ENCODE assay signal across 10 cellular contexts in genomic region chr11:102476069-102476468, GRCh38. TPM values are rescaled to one million over a fixed set of nuclear protein-coding genes. Genes with fewer than 3 reads are reported as not detected.
DNase-seq lines count a peak whose midpoint lies in the region; ATAC-seq and TF ChIP-seq lines count a peak whose summit lies in the region.
"Had no signal": no experiment of that assay in that cellular context is flagged by ENCODE, and none has a peak within 500 bp of the region (broad histone marks: within the 10 kb centered on the region; RNA-seq: fewer than 3 reads in every experiment).

No MANE protein-coding gene starts in this region.

- no peaks in the 10 kb centered on the region for H3K36me3 ChIP-seq in CD8-positive, alpha-beta T cell (ENCODE audit: insufficient read depth, low read length)
- no peaks in the 10 kb centered on the region for H3K36me3 ChIP-seq in HEK293 (ENCODE audit: control insufficient read depth in 2 of 2, insufficient read depth in 1 of 2, low read length in 2 of 2)
- H3K36me3 ChIP-seq in mesenchymal stem cell (ENCODE audit: control insufficient read depth in 1 of 2, insufficient read depth in 2 of 2, low read depth in 1 of 2, low read length in 2 of 2): no peaks in the 10 kb centered on the region

- H3K79me1 ChIP-seq in mesenchymal stem cell (replicated peaks; ENCODE audit: low read length, poor library complexity, severe bottlenecking): no peaks in the 10 kb centered on the region

- H3K14ac ChIP-seq in mesenchymal stem cell (ENCODE audit: low read length in 2 of 2): no peak overlapping the region

- no peak overlapping the region for H2BK5ac ChIP-seq in mesenchymal stem cell (ENCODE audit: low read depth, low read length, poor library complexity, severe bottlenecking)

- no peak for DNase-seq in CD8-positive, alpha-beta T cell
- no peak for DNase-seq in activated naive CD8-positive, alpha-beta T cell treated with anti-CD3 and anti-CD28 coated beads, Interleukin-2, amount 10 ng/mL, durations not matched to agents 7 days and 5 days
- DNase-seq in mesenchymal stem cell (peak; percentile 53), DMS153 (lab: John Stamatoyannopoulos, UW) (no peak), NCI-H1105 (lab: John Stamatoyannopoulos, UW) (no peak)
- DNase-seq: activated CD8-positive, alpha-beta memory T cell treated with anti-CD3 and anti-CD28 coated beads for 24 hours had no signal

- no peak overlapping the region for H2BK12ac ChIP-seq in mesenchymal stem cell (ENCODE audit: low read length in 2 of 2)

- H3K9me3 Mint-ChIP-seq in CD8-positive, alpha-beta T cell: no peaks in the 10 kb centered on the region
- H3K9me3 Mint-ChIP-seq in activated naive CD8-positive, alpha-beta T cell treated with anti-CD3 and anti-CD28 coated beads, Interleukin-2, amount 10 ng/mL, durations not matched to agents 7 days and 5 days: peaks cover 2% of the 10 kb centered on the region

- no peak overlapping the region for H4K91ac ChIP-seq in mesenchymal stem cell (ENCODE audit: low read length)

- no peaks in the 10 kb centered on the region for H3K27me3 ChIP-seq in CD8-positive, alpha-beta T cell (ENCODE audit: insufficient read depth, low read length)
- H3K27me3 ChIP-seq in mesenchymal stem cell (ENCODE audit: control insufficient read depth in 1 of 2, insufficient read depth in 1 of 2, low read length in 2 of 2): no peaks in the 10 kb centered on the region

- H3K27ac ChIP-seq in CD8-positive, alpha-beta T cell (ENCODE audit: low read depth, low read length): no peak overlapping the region
- H3K27ac ChIP-seq in HEK293 (ENCODE audit: extremely low read depth, low read depth, low read length): no peak overlapping the region
- H3K27ac ChIP-seq in mesenchymal stem cell (ENCODE audit: low read length, poor library complexity, severe bottlenecking): no peak overlapping the region
- H3K27ac ChIP-seq: RWPE1 had no signal

- H3K18ac ChIP-seq in mesenchymal stem cell (ENCODE audit: low read depth in 1 of 2, low read length in 2 of 2): no peak overlapping the region

- no peak overlapping the region for H3K4me3 ChIP-seq in CD8-positive, alpha-beta T cell (ENCODE audit: low read depth, low read length)
- no peak overlapping the region for H3K4me3 ChIP-seq in HEK293 (ENCODE audit: low read depth, low read length)
- H3K4me3 ChIP-seq in mesenchymal stem cell (ENCODE audit: insufficient read depth in 1 of 2, low read depth in 1 of 2, low read length in 2 of 2): no peak overlapping the region

- H3K4ac ChIP-seq in mesenchymal stem cell (ENCODE audit: low read depth in 1 of 2, low read length in 2 of 2): no peak overlapping the region

- no peak for ATAC-seq in CD8-positive, alpha-beta T cell
- ATAC-seq in activated naive CD8-positive, alpha-beta T cell treated with anti-CD3 and anti-CD28 coated beads, Interleukin-2, amount 10 ng/mL, durations not matched to agents 7 days and 5 days (ENCODE audit: low read depth): no peak
- ATAC-seq in HG03378 (IDR thresholded peaks at IDR 0.05; ENCODE audit: unreplicated experiment): no peak

- H3K4me3 Mint-ChIP-seq in CD8-positive, alpha-beta T cell: no peak overlapping the region
- peak overlapping the region; percentile 65 for H3K4me3 Mint-ChIP-seq in activated naive CD8-positive, alpha-beta T cell treated with anti-CD3 and anti-CD28 coated beads, Interleukin-2, amount 10 ng/mL, durations not matched to agents 7 days and 5 days

- no peaks in the 10 kb centered on the region for H3K36me3 Mint-ChIP-seq in CD8-positive, alpha-beta T cell
- H3K36me3 Mint-ChIP-seq in activated naive CD8-positive, alpha-beta T cell treated with anti-CD3 and anti-CD28 coated beads, Interleukin-2, amount 10 ng/mL, durations not matched to agents 7 days and 5 days: peaks cover 10% of the 10 kb centered on the region

- no peaks in the 10 kb centered on the region for H3K27me3 Mint-ChIP-seq in CD8-positive, alpha-beta T cell (ENCODE audit: low read depth)
- no peaks in the 10 kb centered on the region for H3K27me3 Mint-ChIP-seq in activated naive CD8-positive, alpha-beta T cell treated with anti-CD3 and anti-CD28 coated beads, Interleukin-2, amount 10 ng/mL, durations not matched to agents 7 days and 5 days

- H2AK5ac ChIP-seq in mesenchymal stem cell (ENCODE audit: low read length, severe bottlenecking): no peak overlapping the region

- no peak overlapping the region for H2BK15ac ChIP-seq in mesenchymal stem cell (ENCODE audit: low read depth, poor library complexity, severe bottlenecking)

- no peak overlapping the region for H2AFZ ChIP-seq in mesenchymal stem cell (ENCODE audit: low read depth, low read length)

- H3K4me1 Mint-ChIP-seq in CD8-positive, alpha-beta T cell (ENCODE audit: low read depth): peaks cover 65% of the 10 kb centered on the region
- peaks cover 58% of the 10 kb centered on the region for H3K4me1 Mint-ChIP-seq in activated naive CD8-positive, alpha-beta T cell treated with anti-CD3 and anti-CD28 coated beads, Interleukin-2, amount 10 ng/mL, durations not matched to agents 7 days and 5 days

- intact Hi-C loops in CD8-positive, alpha-beta T cell (cut with DNase I, micrococcal nuclease): no loop called here

- POLR2A ChIA-PET in CD8-positive, alpha-beta T cell (lab: Charles Lee): interaction anchor here (0.9 to 1.9 kb wide), 5 partner anchors 9 to 69 kb away, joined by 3 to 7 read pairs (median 3); no protein-coding TSS in a partner anchor
- POLR2A ChIA-PET in HEK293 (lab: Yijun Ruan, JAX): interaction anchor here (1.0 kb wide), 1 partner anchor 12 kb away, joined by 5 read pairs; no protein-coding TSS in a partner anchor
- POLR2A ChIA-PET in activated naive CD8-positive, alpha-beta T cell treated with anti-CD3 and anti-CD28 coated beads, Interleukin-2, amount 10 ng/mL, durations not matched to agents 7 days and 5 days (lab: Charles Lee): interaction anchor here (0.9 to 2.4 kb wide), 6 partner anchors 9 to 27 kb away, joined by 3 to 12 read pairs (median 4); no protein-coding TSS in a partner anchor

- CTCF ChIA-PET in CD8-positive, alpha-beta T cell (lab: Charles Lee): interaction anchor here (0.6 to 2.8 kb wide), 10 partner anchors 9 to 188 kb away, joined by 3 to 13 read pairs (median 4); no protein-coding TSS in a partner anchor
- CTCF ChIA-PET in HEK293 (lab: Yijun Ruan, JAX): interaction anchor here (0.8 to 2.8 kb wide), 4 partner anchors 9 to 187 kb away, joined by 4 to 11 read pairs (median 5); no protein-coding TSS in a partner anchor

- no peak overlapping the region for H4K8ac ChIP-seq in mesenchymal stem cell (ENCODE audit: low read length)

- no peak for TF ChIP-seq CTCF in CD8-positive, alpha-beta T cell (IDR thresholded peaks at IDR 0.05)
- no peak for TF ChIP-seq CTCF in HEK293 (tag by site-specific recombination; IDR thresholded peaks at IDR 0.05)

- no peak overlapping the region for H3K9ac ChIP-seq in mesenchymal stem cell (ENCODE audit: low read length)

- no peak overlapping the region for H3K23ac ChIP-seq in mesenchymal stem cell (ENCODE audit: low read length in 2 of 2)

- WGBS in mesenchymal stem cell: no CpG with 5 or more reads among the region's 1 CpG

- H3K27ac Mint-ChIP-seq in CD8-positive, alpha-beta T cell: peak overlapping the region; percentile 92
- H3K27ac Mint-ChIP-seq in activated naive CD8-positive, alpha-beta T cell treated with anti-CD3 and anti-CD28 coated beads, Interleukin-2, amount 10 ng/mL, durations not matched to agents 7 days and 5 days: peak overlapping the region; percentile 93

- H3K4me2 ChIP-seq in mesenchymal stem cell (ENCODE audit: low read length, poor library complexity, severe bottlenecking): no peak overlapping the region

- H3K4me1 ChIP-seq in CD8-positive, alpha-beta T cell (ENCODE audit: insufficient read depth, low read length): peaks cover 41% of the 10 kb centered on the region
- H3K4me1 ChIP-seq in HEK293 (ENCODE audit: control insufficient read depth, insufficient read depth, low read length) (no peaks in the 10 kb centered on the region), mesenchymal stem cell (ENCODE audit: control insufficient read depth, insufficient read depth, low read depth, low read length) (no peaks in the 10 kb centered on the region)

- no peaks in the 10 kb centered on the region for H3K9me3 ChIP-seq in CD8-positive, alpha-beta T cell (ENCODE audit: low read length)
- H3K9me3 ChIP-seq in HEK293 (ENCODE audit: control insufficient read depth, insufficient read depth, low read depth, low read length): no peaks in the 10 kb centered on the region
- no peaks in the 10 kb centered on the region for H3K9me3 ChIP-seq in mesenchymal stem cell (ENCODE audit: control insufficient read depth, low read length)

- H2BK120ac ChIP-seq in mesenchymal stem cell (ENCODE audit: low read depth, low read length): no peak overlapping the region

TF ChIP-seq in HEK293, 187 proteins besides CTCF, POLR2A, EP300 and RAD21:
- TF ChIP-seq SCRT1 (tag by site-specific recombination; IDR thresholded peaks at IDR 0.05; ENCODE audit: borderline replicate concordance) (no peak), ZNF112 (tag by site-specific recombination; IDR thresholded peaks at IDR 0.05) (peak; percentile 20; the same call in 1 of the 2 replicates), ZNF626 (tag by site-specific recombination; IDR thresholded peaks at IDR 0.05) (no peak)

RNA-seq across cellular contexts. Expression of gene TMEM123, which starts 23.5 kb away (rescaled TPM):
- total RNA-seq in CD8-positive, alpha-beta T cell: 100 to 1,000 TPM; 320 to 330 TPM
- total RNA-seq in activated naive CD8-positive, alpha-beta T cell treated with anti-CD3 and anti-CD28 coated beads, Interleukin-2, amount 10 ng/mL, durations not matched to agents 7 days and 5 days: 100 to 1,000 TPM; 490 to 493 TPM
- 88.9 TPM for polyA plus RNA-seq in mesenchymal stem cell (2013, experiment 1 of 2)
- polyA plus RNA-seq in mesenchymal stem cell (2013, experiment 2 of 2): 102 TPM

RNA-seq across cellular contexts. Expression of gene MMP7, which starts 54.5 kb away (rescaled TPM):
- total RNA-seq in CD8-positive, alpha-beta T cell: not detected
- total RNA-seq in activated naive CD8-positive, alpha-beta T cell treated with anti-CD3 and anti-CD28 coated beads, Interleukin-2, amount 10 ng/mL, durations not matched to agents 7 days and 5 days: not detected
- not detected for polyA plus RNA-seq in mesenchymal stem cell (2013, experiment 1 of 2)
- not detected for polyA plus RNA-seq in mesenchymal stem cell (2013, experiment 2 of 2)
- total RNA-seq: cerebellum had no signal
